ENCODE assay signal across 32 cellular contexts in genomic region chr4:186416451-186417060, GRCh38.
"Had no signal": no experiment of that assay in that cellular context is flagged by ENCODE, and none has a peak within 500 bp of the region (broad histone marks: within the 10 kb centered on the region; RNA-seq: fewer than 3 reads in every experiment).

No MANE protein-coding gene starts in this region.

- H3K4me1 Mint-ChIP-seq: activated CD8-positive, alpha-beta memory T cell treated with anti-CD3 and anti-CD28 coated beads, Interleukin-2, amount 10 ng/mL, durations not matched to agents 7 days and 5 days; activated naive CD4-positive, alpha-beta T cell treated with anti-CD3 and anti-CD28 coated beads, Interleukin-2, amount 10 ng/mL, durations not matched to agents 7 days and 5 days; activated naive CD8-positive, alpha-beta T cell treated with anti-CD3 and anti-CD28 coated beads, Interleukin-2, amount 50 U/mL, for 24 hours had no signal

- DNase-seq: activated CD4-positive, alpha-beta memory T cell treated with anti-CD3 and anti-CD28 coated beads for 36 hours; activated CD4-positive, alpha-beta T cell treated with anti-CD3 and anti-CD28 coated beads, Interleukin-2, amount 50 U/mL, for 1 hour; activated CD8-positive, alpha-beta memory T cell treated with anti-CD3 and anti-CD28 coated beads, Interleukin-2, amount 10 ng/mL, durations not matched to agents 7 days and 5 days; activated CD8-positive, alpha-beta memory T cell treated with anti-CD3 and anti-CD28 coated beads, Interleukin-2, amount 50 U/mL, for 48 hours; activated effector memory CD4-positive, alpha-beta T cell treated with Interleukin-2 at 50 U/mL for 16 hours; activated naive CD4-positive, alpha-beta T cell treated with anti-CD3 and anti-CD28 coated beads, Interleukin-2, amount 10 ng/mL, durations not matched to agents 7 days and 5 days; activated naive CD8-positive, alpha-beta T cell treated with anti-CD3 and anti-CD28 coated beads, Interleukin-2, amount 50 U/mL, for 24 hours; activated T-cell treated with anti-CD3 and anti-CD28 coated beads, Interleukin-2, amount 50 U/mL, for 48 hours; anterior cingulate cortex; brain microvascular endothelial cell; central memory CD4-positive, alpha-beta T cell; Kasumi-1; KBM-7; MG63; NCI-H1048; NCI-H1105 treated with DMSO at 0.1 percent for 48 hours; NCI-H1436; NCI-H1694; NCI-H1930; NCI-H2081 treated with DMSO at 0.1 percent for 48 hours; NCI-H2171; NCI-H510A; NCI-H526; NCI-H748 treated with DMSO at 0.1 percent for 48 hours; OCI-M1; Right ventricle myocardium superior; SW 1271; T-helper 1 cell; T-helper 2 cell; T-helper 9 cell; WERI-Rb-1 had no signal

- ATAC-seq: activated CD8-positive, alpha-beta memory T cell treated with anti-CD3 and anti-CD28 coated beads, Interleukin-2, amount 10 ng/mL, durations not matched to agents 7 days and 5 days; activated naive CD8-positive, alpha-beta T cell treated with anti-CD3 and anti-CD28 coated beads, Interleukin-2, amount 50 U/mL, for 24 hours had no signal

- H3K36me3 Mint-ChIP-seq: activated CD4-positive, alpha-beta memory T cell treated with anti-CD3 and anti-CD28 coated beads for 36 hours; activated CD8-positive, alpha-beta memory T cell treated with anti-CD3 and anti-CD28 coated beads, Interleukin-2, amount 10 ng/mL, durations not matched to agents 7 days and 5 days; activated naive CD4-positive, alpha-beta T cell treated with anti-CD3 and anti-CD28 coated beads, Interleukin-2, amount 10 ng/mL, durations not matched to agents 7 days and 5 days; activated naive CD8-positive, alpha-beta T cell had no signal

- H3K27me3 Mint-ChIP-seq: activated CD8-positive, alpha-beta memory T cell treated with anti-CD3 and anti-CD28 coated beads, Interleukin-2, amount 10 ng/mL, durations not matched to agents 7 days and 5 days; activated naive CD4-positive, alpha-beta T cell treated with anti-CD3 and anti-CD28 coated beads, Interleukin-2, amount 10 ng/mL, durations not matched to agents 7 days and 5 days had no signal

- H3K27ac ChIP-seq: brain microvascular endothelial cell, WERI-Rb-1 had no signal

- H3K27me3 ChIP-seq: brain microvascular endothelial cell, MG63 had no signal

- H3K9me3 ChIP-seq: MG63 had no signal

- H3K36me3 ChIP-seq: brain microvascular endothelial cell, MG63, WERI-Rb-1 had no signal

- H3K27ac Mint-ChIP-seq: activated CD4-positive, alpha-beta memory T cell treated with anti-CD3 and anti-CD28 coated beads for 36 hours; activated CD8-positive, alpha-beta memory T cell treated with anti-CD3 and anti-CD28 coated beads, Interleukin-2, amount 10 ng/mL, durations not matched to agents 7 days and 5 days; activated naive CD4-positive, alpha-beta T cell treated with anti-CD3 and anti-CD28 coated beads, Interleukin-2, amount 10 ng/mL, durations not matched to agents 7 days and 5 days; activated naive CD8-positive, alpha-beta T cell; activated naive CD8-positive, alpha-beta T cell treated with anti-CD3 and anti-CD28 coated beads, Interleukin-2, amount 50 U/mL, for 24 hours had no signal

- H3K4me3 Mint-ChIP-seq: activated CD4-positive, alpha-beta memory T cell treated with anti-CD3 and anti-CD28 coated beads for 36 hours; activated CD8-positive, alpha-beta memory T cell treated with anti-CD3 and anti-CD28 coated beads, Interleukin-2, amount 10 ng/mL, durations not matched to agents 7 days and 5 days; activated naive CD4-positive, alpha-beta T cell treated with anti-CD3 and anti-CD28 coated beads, Interleukin-2, amount 10 ng/mL, durations not matched to agents 7 days and 5 days; activated naive CD8-positive, alpha-beta T cell; activated naive CD8-positive, alpha-beta T cell treated with anti-CD3 and anti-CD28 coated beads, Interleukin-2, amount 50 U/mL, for 24 hours had no signal

- H3K4me3 ChIP-seq: MG63 had no signal

- H3K9me3 Mint-ChIP-seq: activated CD4-positive, alpha-beta memory T cell treated with anti-CD3 and anti-CD28 coated beads for 36 hours; activated naive CD4-positive, alpha-beta T cell treated with anti-CD3 and anti-CD28 coated beads, Interleukin-2, amount 10 ng/mL, durations not matched to agents 7 days and 5 days; activated naive CD8-positive, alpha-beta T cell treated with anti-CD3 and anti-CD28 coated beads, Interleukin-2, amount 50 U/mL, for 24 hours had no signal
